Comparison of ENCODE assay signal across 11 cellular contexts in the genomic region with DNA sequence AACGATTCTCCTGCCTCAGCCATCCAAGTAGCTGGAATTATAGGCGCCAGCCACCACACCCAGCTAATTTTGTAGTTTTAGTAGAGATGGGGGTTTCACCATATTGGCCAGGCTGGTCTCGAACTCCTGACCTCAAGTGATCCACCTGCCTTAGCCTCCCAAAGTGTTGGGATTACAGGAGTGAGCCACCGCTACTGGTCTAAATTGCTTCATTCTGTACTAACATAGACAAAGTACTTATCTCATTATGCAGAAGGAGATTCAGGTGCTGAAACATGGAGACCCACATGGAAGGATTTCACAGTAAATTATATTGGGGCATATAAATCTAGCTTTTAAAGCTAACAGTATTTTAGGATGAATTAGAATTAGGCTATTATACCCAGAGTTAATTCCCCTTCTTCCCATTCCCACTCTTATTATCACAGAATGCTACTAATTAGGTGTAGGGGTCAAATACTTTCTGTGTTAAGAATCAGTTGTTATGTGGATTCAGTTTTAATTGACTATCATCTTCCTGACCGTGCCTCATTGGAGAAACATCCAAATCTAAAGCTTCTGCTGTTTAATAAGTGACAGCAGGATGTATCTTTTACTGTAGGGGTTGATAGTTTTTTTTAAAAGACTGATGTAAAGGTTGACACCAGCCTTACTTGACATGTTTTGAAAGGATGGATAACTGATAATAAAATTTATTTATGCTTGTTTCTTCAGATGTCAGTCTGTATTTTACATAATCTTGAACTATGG. TPM values are rescaled to one million over a fixed set of nuclear protein-coding genes. Genes with fewer than 3 reads are reported as not detected.
A peak's percentile ranks its signal among the peaks of the same experiment; 100 is the strongest.
DNase-seq lines count a peak whose midpoint lies in the region; ATAC-seq, FAIRE-seq and TF ChIP-seq lines count a peak whose summit lies in the region.
"Had no signal": no experiment of that assay in that cellular context is flagged by ENCODE, and none has a peak within 500 bp of the region (broad histone marks: within the 10 kb centered on the region; RNA-seq: fewer than 3 reads in every experiment).

No MANE protein-coding gene starts in this region.

- H3K27me3 ChIP-seq in GM06990 (replicated peaks; ENCODE audit: control insufficient read depth, insufficient read depth, low read length), result no peaks in the 10 kb centered on the region
- H3K27me3 ChIP-seq in right lobe of liver, result no peaks in the 10 kb centered on the region

- H3K4me3 ChIP-seq in A549 (no peak overlapping the region), GM06990 (replicated peaks; ENCODE audit: low read depth, low read length) (peak overlapping the region; percentile 29), right lobe of liver (peak overlapping the region in 2 of 3 donors; percentile 83), kidney (ENCODE audit: low read length in 2 of 2) (no peak overlapping the region)

- ATAC-seq in A549 (no peak), right lobe of liver (no peak), GM19023 (IDR thresholded peaks at IDR 0.05; ENCODE audit: unreplicated experiment) (no peak), HG02885 (IDR thresholded peaks at IDR 0.05; ENCODE audit: poor library complexity, unreplicated experiment) (no peak)

- WGBS in A549 (ENCODE audit: missing lambda C conversion rate), result 91% methylated on average over 5 of the region's 5 CpGs
- WGBS in right lobe of liver (ENCODE audit: insufficient coverage, low coverage, low lambda C conversion rate, missing lambda C conversion rate), result 61% methylated on average over 2 of the region's 5 CpGs

- no peak for TF ChIP-seq POLR2A in A549 (IDR thresholded peaks at IDR 0.05; ENCODE audit: low read length)
- no peak for TF ChIP-seq POLR2A in right lobe of liver (IDR thresholded peaks at IDR 0.05)

- H3K9me3 Mint-ChIP-seq in activated CD4-positive, alpha-beta memory T cell treated with anti-CD3 and anti-CD28 coated beads for 36 hours, result no peaks in the 10 kb centered on the region

- FAIRE-seq in A549 (lab: Jason Lieb, UNC) (no peak), kidney (lab: Jason Lieb, UNC) (no peak)

- peak overlapping the region; percentile 3; the same call in 1 of the 3 replicates for H3K4me2 ChIP-seq in A549

- no peak for DNase-seq in A549 (ENCODE audit: low read depth in 1 of 2, low spot score in 1 of 2)
- no peak for DNase-seq in GM06990 (ENCODE audit: extremely low read depth, insufficient read length)
- no peak for DNase-seq in activated CD4-positive, alpha-beta memory T cell treated with anti-CD3 and anti-CD28 coated beads for 36 hours
- DNase-seq in right lobe of liver, result no peak
- no peak for DNase-seq in stimulated activated CD4-positive, alpha-beta T cell treated with anti-CD3 and anti-CD28 coated beads, Interleukin-12 subunit alpha, Interleukin-12 subunit beta, amount 100 ng/mL, for 4 hours
- no peak for DNase-seq in kidney
- DNase-seq: activated CD8-positive, alpha-beta memory T cell treated with anti-CD3 and anti-CD28 coated beads for 24 hours; retina; SHP77 treated with DMSO at 0.1 percent for 48 hours had no signal

- no peak for TF ChIP-seq EP300 in A549 (IDR thresholded peaks at IDR 0.05)

- H3K27ac ChIP-seq in A549 (no peak overlapping the region), right lobe of liver (peak overlapping the region in 2 of 3 donors; percentile 96 to 98), kidney (ENCODE audit: low read depth in 2 of 2, low read length in 2 of 2) (no peak overlapping the region)

- CTCF ChIA-PET in A549 (lab: Yijun Ruan, JAX), result interaction anchor here (0.9 to 1.5 kb wide), 3 partner anchors 11 to 35 kb away, joined by 3 to 7 read pairs (median 3); no protein-coding TSS in a partner anchor
- CTCF ChIA-PET in activated CD4-positive, alpha-beta memory T cell treated with anti-CD3 and anti-CD28 coated beads for 36 hours (lab: Charles Lee), result interaction anchor here (1.3 to 2.1 kb wide), 2 partner anchors 35 to 56 kb away, joined by 4 to 6 read pairs; no protein-coding TSS in a partner anchor

- no peak overlapping the region for H3K9ac ChIP-seq in kidney (ENCODE audit: low read length in 2 of 2)

- no peaks in the 10 kb centered on the region for H3K27me3 Mint-ChIP-seq in activated CD4-positive, alpha-beta memory T cell treated with anti-CD3 and anti-CD28 coated beads for 36 hours

- intact Hi-C loops in activated CD4-positive, alpha-beta memory T cell treated with anti-CD3 and anti-CD28 coated beads for 36 hours (cut with micrococcal nuclease), result loop anchor here (5.0 to 10.0 kb wide), 3 partner anchors 121 to 1057 kb away; a partner anchor contains a TSS
- intact Hi-C loops in right lobe of liver (cut with DNase I) (no loop called here), kidney (cut with DNase I) (no loop called here)

- no peaks in the 10 kb centered on the region for H3K36me3 Mint-ChIP-seq in activated CD4-positive, alpha-beta memory T cell treated with anti-CD3 and anti-CD28 coated beads for 36 hours

- H3K4me1 ChIP-seq in A549 (peaks cover 23% of the 10 kb centered on the region), right lobe of liver (peaks cover 0 to 55% (median 9%) of the 10 kb centered on the region in 4 donors), kidney (ENCODE audit: control insufficient read depth in 1 of 2, insufficient read depth in 1 of 2, low read depth in 1 of 2, low read length in 2 of 2) (peaks cover 0 to 8% of the 10 kb centered on the region in 2 donors)

- POLR2A ChIA-PET in A549 (lab: Yijun Ruan, JAX), result no interaction called here
- POLR2A ChIA-PET in activated CD4-positive, alpha-beta memory T cell treated with anti-CD3 and anti-CD28 coated beads for 36 hours (lab: Charles Lee), result interaction anchor here (0.6 to 2.9 kb wide), 2 partner anchors 11 to 27 kb away, joined by 4 to 24 read pairs; a partner anchor contains a TSS

- peak overlapping the region; percentile 35 for H3K4me3 Mint-ChIP-seq in activated CD4-positive, alpha-beta memory T cell treated with anti-CD3 and anti-CD28 coated beads for 36 hours

- H3K27ac Mint-ChIP-seq in activated CD4-positive, alpha-beta memory T cell treated with anti-CD3 and anti-CD28 coated beads for 36 hours, result peak overlapping the region; percentile 38

- TF ChIP-seq CTCF in A549 (IDR thresholded peaks at IDR 0.05) (no peak), GM06990 (IDR thresholded peaks at IDR 0.05; ENCODE audit: insufficient read depth, low read length, poor library complexity, severe bottlenecking) (no peak), right lobe of liver (IDR thresholded peaks at IDR 0.05) (no peak), kidney (IDR thresholded peaks at IDR 0.05; ENCODE audit: borderline replicate concordance, extremely low read depth, insufficient read depth) (no peak)

- H3K4me1 Mint-ChIP-seq in activated CD4-positive, alpha-beta memory T cell treated with anti-CD3 and anti-CD28 coated beads for 36 hours (ENCODE audit: low read depth), result peaks cover 46% of the 10 kb centered on the region

- H3K9me3 ChIP-seq in A549, result no peaks in the 10 kb centered on the region
- no peaks in the 10 kb centered on the region for H3K9me3 ChIP-seq in right lobe of liver
- H3K9me3 ChIP-seq in kidney (ENCODE audit: control insufficient read depth in 1 of 2, low read length in 2 of 2), result no peaks in the 10 kb centered on the region

- no peak for TF ChIP-seq RAD21 in A549 (conservative IDR thresholded peaks at IDR 0.05 in 1 of 2, IDR thresholded peaks at IDR 0.05 in 1 of 2)

- H3K36me3 ChIP-seq in GM06990 (ENCODE audit: control insufficient read depth, insufficient read depth, low read length) (no peaks in the 10 kb centered on the region), right lobe of liver (no peaks in the 10 kb centered on the region), kidney (ENCODE audit: control insufficient read depth in 1 of 2, insufficient read depth in 2 of 2, low read length in 2 of 2) (no peaks in the 10 kb centered on the region)

TF ChIP-seq in A549, 52 proteins besides CTCF, POLR2A, EP300 and RAD21:
- TF ChIP-seq TFCP2L1 (CRISPR knock-in tag; IDR thresholded peaks at IDR 0.05) (no peak), CBX2 (IDR thresholded peaks at IDR 0.05; ENCODE audit: borderline replicate concordance, low read depth) (no peak), KDM5A (IDR thresholded peaks at IDR 0.05) (no peak), JUNB (IDR thresholded peaks at IDR 0.05) (no peak), FOSL2 (IDR thresholded peaks at IDR 0.05) (no peak), FOSL2 (CRISPR knock-in tag; IDR thresholded peaks at IDR 0.05) (no peak)
- TF ChIP-seq, protein P1, sequence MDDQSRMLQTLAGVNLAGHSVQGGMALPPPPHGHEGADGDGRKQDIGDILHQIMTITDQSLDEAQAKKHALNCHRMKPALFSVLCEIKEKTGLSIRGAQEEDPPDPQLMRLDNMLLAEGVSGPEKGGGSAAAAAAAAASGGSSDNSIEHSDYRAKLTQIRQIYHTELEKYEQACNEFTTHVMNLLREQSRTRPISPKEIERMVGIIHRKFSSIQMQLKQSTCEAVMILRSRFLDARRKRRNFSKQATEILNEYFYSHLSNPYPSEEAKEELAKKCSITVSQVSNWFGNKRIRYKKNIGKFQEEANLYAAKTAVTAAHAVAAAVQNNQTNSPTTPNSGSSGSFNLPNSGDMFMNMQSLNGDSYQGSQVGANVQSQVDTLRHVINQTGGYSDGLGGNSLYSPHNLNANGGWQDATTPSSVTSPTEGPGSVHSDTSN (IDR thresholded peaks at IDR 0.05), result no peak

RNA-seq across cellular contexts. Expression of a gene that starts 27.2 kb away (rescaled TPM):
- polyA plus RNA-seq in A549 (2011; rRNA removed), result 38.4 and 40.7 TPM in 2 replicates
- 13.8 and 14.4 TPM in 2 replicates for polyA plus RNA-seq in A549 (2012; cell fraction: cytosol; rRNA removed)
- polyA plus RNA-seq in A549 (2012; cell fraction: nucleus; rRNA removed), result 5.0 and 7.1 TPM in 2 replicates
- polyA plus RNA-seq in A549 (2017; fragmentation: RNase III; extraction: RNeasy Plus Mini Kit Qiagen cat#74134 plus additional on column Dnase treatment), result 32.0 to 37.0 TPM (median 35.8 TPM) in 3 replicates
- 7.2 and 8.6 TPM in 2 replicates for polyA minus RNA-seq in A549 (2011; rRNA and poly(A)+ RNA removed)
- 10 to 100 TPM; 52.8 to 54.4 TPM for total RNA-seq in activated CD4-positive, alpha-beta memory T cell treated with anti-CD3 and anti-CD28 coated beads for 36 hours
- 10 to 100 TPM; 54.2 to 92.5 (median 63.5) TPM for total RNA-seq in right lobe of liver
- total RNA-seq in kidney, result 33.0 TPM
- 38.3 TPM for polyA plus RNA-seq in kidney (ENCODE audit: insufficient read depth, low read depth, low replicate concordance)

RNA-seq across cellular contexts. Expression of a gene that starts 27.6 kb away (rescaled TPM):
- polyA plus RNA-seq in A549 (2011; rRNA removed) (75.8 and 83.0 TPM in 2 replicates), A549 (2017; fragmentation: RNase III; extraction: RNeasy Plus Mini Kit Qiagen cat#74134 plus additional on column Dnase treatment) (38.5 to 41.0 TPM (median 39.0 TPM) in 3 replicates), kidney (ENCODE audit: insufficient read depth, low read depth, low replicate concordance) (14.6 TPM)
- polyA plus RNA-seq in A549 (2012; cell fraction: cytosol; rRNA removed), result 15.3 and 18.1 TPM in 2 replicates
- polyA plus RNA-seq in A549 (2012; cell fraction: nucleus; rRNA removed), result 8.9 and 14.4 TPM in 2 replicates
- polyA minus RNA-seq in A549 (2011; rRNA and poly(A)+ RNA removed), result 33.1 and 34.9 TPM in 2 replicates
- total RNA-seq in activated CD4-positive, alpha-beta memory T cell treated with anti-CD3 and anti-CD28 coated beads for 36 hours, result 10 to 100 TPM; 43.1 to 43.9 TPM
- total RNA-seq in right lobe of liver (10 to 100 TPM; 16.2 to 22.4 (median 19.9) TPM), kidney (30.1 TPM)

Comparison
In these comparisons a context has a peak if more than half of its experiments do, and no peak if none do; other contexts are left out.
1. H3K27ac ChIP-seq: peak in right lobe of liver (2 of 3); none in A549 (0 of 2) and kidney (0 of 2).
2. H3K4me3 ChIP-seq: peak in GM06990 (single experiment) and right lobe of liver (2 of 3); none in A549 (single experiment) and kidney (0 of 2).